Comparison of ENCODE assay signal across 8 cellular contexts in the genomic region with DNA sequence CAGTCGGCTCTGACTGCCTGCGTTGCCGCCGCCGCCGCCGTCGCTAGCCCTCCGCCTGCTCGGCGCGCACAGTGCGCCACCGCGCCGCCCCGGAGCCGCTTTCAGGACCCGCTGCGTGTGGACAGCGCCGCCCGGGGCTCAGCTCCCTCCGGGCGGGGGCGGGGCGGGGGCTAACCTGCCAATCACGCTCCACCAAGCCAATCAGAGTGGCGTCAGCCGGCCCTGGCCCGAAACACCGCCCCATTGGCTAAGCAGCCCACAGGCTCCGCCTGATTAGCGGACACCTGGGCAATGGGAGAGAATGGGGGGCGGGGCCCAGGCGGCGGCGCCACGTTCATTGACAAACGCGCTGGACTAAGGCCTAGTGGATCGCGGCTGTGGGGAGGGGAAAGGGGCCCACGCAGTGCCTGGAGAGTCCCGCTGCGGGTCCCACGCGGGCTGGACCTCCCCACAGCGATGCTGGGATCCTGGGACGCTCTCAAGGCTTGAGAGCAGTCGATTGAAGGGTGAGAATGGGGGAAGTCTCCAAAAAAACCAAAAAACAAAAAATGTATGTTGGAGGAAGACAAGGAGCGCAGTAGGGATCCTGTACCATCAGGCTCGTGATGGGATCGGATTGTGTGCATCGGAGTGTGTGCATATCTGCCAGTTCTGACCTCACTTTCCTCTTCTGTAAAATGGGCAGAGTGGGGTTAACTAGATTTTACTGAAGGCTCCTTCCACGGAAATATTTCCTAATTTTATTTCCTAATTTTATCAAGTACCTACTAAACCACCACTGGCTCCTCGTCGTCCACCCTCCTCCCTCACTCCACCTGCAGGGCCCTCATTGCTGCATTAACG. TPM values are rescaled to one million over a fixed set of nuclear protein-coding genes. Genes with fewer than 3 reads are reported as not detected.
DNase-seq lines count a peak whose midpoint lies in the region; ATAC-seq, FAIRE-seq and TF ChIP-seq lines count a peak whose summit lies in the region.

No MANE protein-coding gene starts in this region.

- peak; percentile 39; the same call in 1 of the 2 replicates for TF ChIP-seq POLR2A in GM12891 (IDR thresholded peaks at IDR 0.05; ENCODE audit: low read depth, low read length)

- ATAC-seq in HG02678 (IDR thresholded peaks at IDR 0.05; ENCODE audit: unreplicated experiment) (peak; percentile 79), sciatic nerve (peak; percentile 88)

- peak; percentile 96 for DNase-seq in GM12891 (ENCODE audit: insufficient read length, low spot score)
- DNase-seq in NCI-H128 (lab: John Stamatoyannopoulos, UW; ENCODE audit: unreplicated experiment) = peak; percentile 95
- DNase-seq in T-helper 1 cell = peak; percentile 59 to 83 (median 73)
- DNase-seq in amygdala (lab: John Stamatoyannopoulos, UW) = peak in 54 of 56 donors; percentile 5 to 82 (median 46)
- peak; percentile 44 to 73 for DNase-seq in hippocampal formation (lab: John Stamatoyannopoulos, UW)
- DNase-seq in sciatic nerve (ENCODE audit: low spot score) = peak; percentile 82
- DNase-seq in RKO (ENCODE audit: low spot score) = no peak

- peak; percentile 100 for FAIRE-seq in GM12891 (lab: Jason Lieb, UNC)

- intact Hi-C loops in sciatic nerve (cut with DNase I) = no loop called here

TF ChIP-seq in GM12891, 5 proteins besides CTCF, POLR2A, EP300 and RAD21:
- peak; percentile 52; the same call in 1 of the 2 replicates for TF ChIP-seq POLR2AphosphoS5 (IDR thresholded peaks at IDR 0.05; ENCODE audit: low read depth, low read length)
- peak; percentile 25 for TF ChIP-seq PAX5 (IDR thresholded peaks at IDR 0.05; ENCODE audit: insufficient read depth, low read length, severe bottlenecking)
- 0 out of 2 replicates have a peak, but pooled peaks have one; percentile 13 for TF ChIP-seq TAF1 (IDR thresholded peaks at IDR 0.05; ENCODE audit: low read depth, low read length)
- TF ChIP-seq SPI1 (IDR thresholded peaks at IDR 0.05; ENCODE audit: low read depth, low read length) = no peak
- no peak; the same call in 1 of the 2 replicates for TF ChIP-seq POU2F2 (IDR thresholded peaks at IDR 0.05; ENCODE audit: low read depth, low read length)

RNA-seq across cellular contexts. Expression of gene PAX5, which starts 6.3 kb away (rescaled TPM):
- 43.1 TPM for polyA plus RNA-seq in GM12891 (2012; ENCODE audit: low read depth, missing spikeins)
- 1.2 TPM for total RNA-seq in sciatic nerve
